ENCODE assay signal across 1 cellular context in the genomic region with DNA sequence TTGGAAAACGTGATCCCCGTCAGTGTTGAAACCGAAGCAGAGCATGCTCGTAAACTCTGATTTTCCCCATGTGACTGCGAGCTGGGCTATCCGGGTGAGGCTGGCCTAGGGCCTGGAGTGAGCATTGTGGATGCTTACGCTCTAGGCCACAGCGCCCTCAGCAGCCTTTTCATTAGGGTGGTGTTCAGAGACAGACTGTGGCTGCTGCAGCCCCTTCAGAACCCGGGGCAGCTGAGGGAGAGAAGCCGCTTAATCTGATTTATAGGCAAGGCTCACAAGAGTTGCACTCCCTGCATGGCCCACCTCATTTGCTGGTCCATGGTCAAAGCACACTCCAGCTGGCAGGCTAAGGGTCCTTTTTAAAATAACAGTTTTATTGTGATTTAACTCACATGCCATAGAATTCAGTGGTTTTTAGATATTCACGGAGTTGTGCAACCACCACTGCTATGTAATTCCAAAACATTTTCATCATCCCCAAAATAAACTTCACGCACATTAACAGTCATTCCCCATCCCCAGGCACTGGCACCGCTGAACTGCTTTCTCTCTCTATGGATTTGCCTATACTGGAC.
TF ChIP-seq lines count a peak whose summit lies in the region.

No MANE protein-coding gene starts in this region.

TF ChIP-seq in HepG2, 621 proteins besides CTCF, POLR2A, EP300 and RAD21:
- TF ChIP-seq ZNF761 (CRISPR knock-in tag; conservative IDR thresholded peaks at IDR 0.05) (no peak), STAG1 (CRISPR knock-in tag; IDR thresholded peaks at IDR 0.05) (0 out of 2 replicates have a peak, but pooled peaks have one; percentile 13)
